Comparison of ENCODE assay signal across 25 cellular contexts in the genomic region with DNA sequence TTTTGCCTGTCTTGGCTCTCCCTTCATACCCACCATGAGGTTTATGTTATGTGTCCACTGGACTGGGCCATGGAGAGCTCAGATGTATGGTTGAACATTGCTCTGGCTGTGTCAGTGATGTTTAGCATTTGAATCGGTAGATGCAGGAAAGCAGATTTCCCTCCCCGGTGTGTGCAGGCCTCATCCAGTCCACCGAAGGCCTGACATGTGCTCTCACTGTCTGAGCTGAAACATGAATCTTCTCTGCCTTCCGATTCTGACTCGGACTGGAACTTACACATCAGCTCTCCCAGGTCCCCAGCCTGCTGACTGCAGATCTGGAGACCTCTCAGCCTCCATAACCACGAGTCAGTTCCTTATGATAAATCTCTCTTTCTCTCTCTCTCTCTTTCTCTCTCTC.
A peak's percentile ranks its signal among the peaks of the same experiment; 100 is the strongest.
DNase-seq lines count a peak whose midpoint lies in the region; ATAC-seq and TF ChIP-seq lines count a peak whose summit lies in the region.
"Had no signal": no experiment of that assay in that cellular context is flagged by ENCODE, and none has a peak within 500 bp of the region (broad histone marks: within the 10 kb centered on the region; RNA-seq: fewer than 3 reads in every experiment).

No MANE protein-coding gene starts in this region.

- H3K27me3 Mint-ChIP-seq in activated CD4-positive, alpha-beta T cell treated with anti-CD3 and anti-CD28 coated beads for 36 hours: peaks cover 1% of the 10 kb centered on the region
- peaks cover 22% of the 10 kb centered on the region for H3K27me3 Mint-ChIP-seq in activated CD4-positive, alpha-beta T cell treated with anti-CD3 and anti-CD28 coated beads, Interleukin-2, amount 10 ng/mL, durations not matched to agents 24 days and 14 days
- peaks cover 17% of the 10 kb centered on the region for H3K27me3 Mint-ChIP-seq in osteocyte (ENCODE audit: unreplicated experiment)
- H3K27me3 Mint-ChIP-seq: CD4-positive, alpha-beta T cell had no signal

- WGBS in GM23248 (ENCODE audit: low coverage in 1 of 2, low lambda C conversion rate in 2 of 2, missing lambda C conversion rate in 2 of 2), 2 experiments: 69 to 79% methylated on average over 5 to 6 of the region's 6 CpGs

- H3K36me3 Mint-ChIP-seq in activated CD4-positive, alpha-beta T cell treated with anti-CD3 and anti-CD28 coated beads for 36 hours (ENCODE audit: low read depth): no peaks in the 10 kb centered on the region
- H3K36me3 Mint-ChIP-seq in activated CD4-positive, alpha-beta T cell treated with anti-CD3 and anti-CD28 coated beads, Interleukin-2, amount 10 ng/mL, durations not matched to agents 24 days and 14 days (ENCODE audit: low read depth): no peaks in the 10 kb centered on the region
- H3K36me3 Mint-ChIP-seq in osteocyte (ENCODE audit: unreplicated experiment): no peaks in the 10 kb centered on the region
- H3K36me3 Mint-ChIP-seq: IgD-negative memory B cell had no signal

- H3K79me2 ChIP-seq in GM23248 (ENCODE audit: insufficient read depth): no peaks in the 10 kb centered on the region

- H3K36me3 ChIP-seq in GM23248 (ENCODE audit: low read depth): no peaks in the 10 kb centered on the region
- H3K36me3 ChIP-seq in left lung: no peaks in the 10 kb centered on the region
- H3K36me3 ChIP-seq: BLaER1, Peyer's patch, SJSA1 had no signal

- no peak for TF ChIP-seq CTCF in osteocyte (IDR thresholded peaks at IDR 0.05)
- TF ChIP-seq CTCF in left lung (IDR thresholded peaks at IDR 0.05): no peak

- intact Hi-C loops in activated CD4-positive, alpha-beta T cell treated with anti-CD3 and anti-CD28 coated beads for 36 hours (cut with DNase I, micrococcal nuclease): no loop called here
- intact Hi-C loops in activated CD4-positive, alpha-beta T cell treated with anti-CD3 and anti-CD28 coated beads, Interleukin-2, amount 10 ng/mL, durations not matched to agents 24 days and 14 days (cut with micrococcal nuclease): no loop called here
- intact Hi-C loops in left lung (cut with DNase I): no loop called here

- H2AFZ ChIP-seq in GM23248: no peak overlapping the region

- no peaks in the 10 kb centered on the region for H3K9me3 Mint-ChIP-seq in activated CD4-positive, alpha-beta T cell treated with anti-CD3 and anti-CD28 coated beads for 36 hours (ENCODE audit: low read depth)
- H3K9me3 Mint-ChIP-seq in activated CD4-positive, alpha-beta T cell treated with anti-CD3 and anti-CD28 coated beads, Interleukin-2, amount 10 ng/mL, durations not matched to agents 24 days and 14 days: no peaks in the 10 kb centered on the region
- no peaks in the 10 kb centered on the region for H3K9me3 Mint-ChIP-seq in osteocyte (ENCODE audit: unreplicated experiment)
- H3K9me3 Mint-ChIP-seq: CD4-positive, alpha-beta T cell had no signal

- no peaks in the 10 kb centered on the region for H3K9me2 ChIP-seq in GM23248 (ENCODE audit: insufficient read depth)

- in situ Hi-C loops in GM23248 (cut with MboI): no loop called here

- no peak overlapping the region for H3K4me2 ChIP-seq in GM23248 (ENCODE audit: unreplicated experiment)
- H3K4me2 ChIP-seq: BLaER1 had no signal

- peaks cover 3% of the 10 kb centered on the region; the same call in 1 of the 2 replicates for H3K4me1 ChIP-seq in GM23248 (ENCODE audit: insufficient read depth)
- H3K4me1 ChIP-seq in left lung: no peaks in the 10 kb centered on the region
- H3K4me1 ChIP-seq: BLaER1, Peyer's patch had no signal

- H3K9ac ChIP-seq in GM23248: no peak overlapping the region
- H3K9ac ChIP-seq: BLaER1 had no signal

- no peak overlapping the region for H3K27ac Mint-ChIP-seq in activated CD4-positive, alpha-beta T cell treated with anti-CD3 and anti-CD28 coated beads for 36 hours
- no peak overlapping the region for H3K27ac Mint-ChIP-seq in activated CD4-positive, alpha-beta T cell treated with anti-CD3 and anti-CD28 coated beads, Interleukin-2, amount 10 ng/mL, durations not matched to agents 24 days and 14 days
- H3K27ac Mint-ChIP-seq in osteocyte (ENCODE audit: unreplicated experiment): no peak overlapping the region
- H3K27ac Mint-ChIP-seq: CD4-positive, alpha-beta T cell; H9 had no signal

- H3K9me3 ChIP-seq in GM23248 (ENCODE audit: low read depth) (no peaks in the 10 kb centered on the region), left lung (no peaks in the 10 kb centered on the region)
- H3K9me3 ChIP-seq: BLaER1, Peyer's patch, SJSA1 had no signal

- H3F3A ChIP-seq in GM23248 (ENCODE audit: insufficient read depth): no peaks in the 10 kb centered on the region

- no peaks in the 10 kb centered on the region for H3K27me3 ChIP-seq in GM23248 (replicated peaks; ENCODE audit: insufficient read depth)
- no peaks in the 10 kb centered on the region for H3K27me3 ChIP-seq in left lung
- H3K27me3 ChIP-seq: BLaER1, Peyer's patch, SJSA1 had no signal

- H4K20me1 ChIP-seq in GM23248 (ENCODE audit: insufficient read depth): no peaks in the 10 kb centered on the region
- H4K20me1 ChIP-seq: BLaER1 had no signal

- no peak for DNase-seq in activated CD4-positive, alpha-beta T cell treated with anti-CD3 and anti-CD28 coated beads for 36 hours
- DNase-seq in activated CD4-positive, alpha-beta T cell treated with anti-CD3 and anti-CD28 coated beads, Interleukin-2, amount 10 ng/mL, durations not matched to agents 24 days and 14 days: no peak
- DNase-seq in GM23248 (peak; percentile 10), iris pigment epithelial cell (ENCODE audit: low read depth) (peak; percentile 11), osteocyte (ENCODE audit: extremely low spot score, unreplicated experiment) (peak; percentile 60), NCI-H2171 (lab: John Stamatoyannopoulos, UW) (no peak), NCI-H1048 (lab: John Stamatoyannopoulos, UW) (no peak), left lung (no peak)
- DNase-seq: ACHN; CD4-positive, alpha-beta T cell; COR-L47; DMS 273 treated with DMSO at 0.1 percent for 48 hours; DMS79 treated with DMSO at 0.1 percent for 48 hours; H9; MV-4-11; NCI-H1694; NCI-H2081 treated with DMSO at 0.1 percent for 48 hours; NCI-H446; NCI-H526; Peyer's patch had no signal

- no peaks in the 10 kb centered on the region for H3K4me1 Mint-ChIP-seq in activated CD4-positive, alpha-beta T cell treated with anti-CD3 and anti-CD28 coated beads for 36 hours
- H3K4me1 Mint-ChIP-seq in activated CD4-positive, alpha-beta T cell treated with anti-CD3 and anti-CD28 coated beads, Interleukin-2, amount 10 ng/mL, durations not matched to agents 24 days and 14 days: no peaks in the 10 kb centered on the region
- H3K4me1 Mint-ChIP-seq in osteocyte (ENCODE audit: unreplicated experiment): no peaks in the 10 kb centered on the region
- H3K4me1 Mint-ChIP-seq: IgD-negative memory B cell had no signal

- H3K4me3 Mint-ChIP-seq in activated CD4-positive, alpha-beta T cell treated with anti-CD3 and anti-CD28 coated beads for 36 hours: no peak overlapping the region
- H3K4me3 Mint-ChIP-seq in activated CD4-positive, alpha-beta T cell treated with anti-CD3 and anti-CD28 coated beads, Interleukin-2, amount 10 ng/mL, durations not matched to agents 24 days and 14 days: no peak overlapping the region
- no peak overlapping the region for H3K4me3 Mint-ChIP-seq in osteocyte (ENCODE audit: unreplicated experiment)
- H3K4me3 Mint-ChIP-seq: CD4-positive, alpha-beta T cell; H9; IgD-negative memory B cell had no signal

- CTCF ChIA-PET in activated CD4-positive, alpha-beta T cell treated with anti-CD3 and anti-CD28 coated beads for 36 hours (lab: Charles Lee): interaction anchor here (1.1 kb wide), 1 partner anchor 127 kb away, joined by 3 read pairs; no protein-coding TSS in a partner anchor

- H3K4me3 ChIP-seq in GM23248 (no peak overlapping the region), left lung (no peak overlapping the region)
- H3K4me3 ChIP-seq: BLaER1, GM12878, Peyer's patch, SJSA1 had no signal

- POLR2A ChIA-PET in activated CD4-positive, alpha-beta T cell treated with anti-CD3 and anti-CD28 coated beads for 36 hours (lab: Charles Lee): no interaction called here

- ATAC-seq in activated CD4-positive, alpha-beta T cell treated with anti-CD3 and anti-CD28 coated beads for 36 hours: peak; percentile 51
- no peak for ATAC-seq in left lung
- ATAC-seq: GM12878 had no signal

- H3K27ac ChIP-seq in GM23248 (no peak overlapping the region), left lung (no peak overlapping the region)
- H3K27ac ChIP-seq: 22Rv1, BLaER1, Peyer's patch, SJSA1 had no signal

Comparison
In these comparisons a context has a peak if more than half of its experiments do, and no peak if none do; other contexts are left out.
1. DNase-seq: peak in GM23248 (single experiment), iris pigment epithelial cell (single experiment) and osteocyte (single experiment); none in activated CD4-positive, alpha-beta T cell treated with anti-CD3 and anti-CD28 coated beads for 36 hours (single experiment), activated CD4-positive, alpha-beta T cell treated with anti-CD3 and anti-CD28 coated beads, Interleukin-2, amount 10 ng/mL, durations not matched to agents 24 days and 14 days (single experiment), NCI-H2171 (single experiment), NCI-H1048 (single experiment) and left lung (0 of 2).